Comparison of ENCODE assay signal across 7 cellular contexts in genomic region chr3:143165612-143166285, GRCh38. TPM values are rescaled to one million over a fixed set of nuclear protein-coding genes. Genes with fewer than 3 reads are reported as not detected.
DNase-seq lines count a peak whose midpoint lies in the region; ATAC-seq lines count a peak whose summit lies in the region.
"Not testable (repeated sequence)": the region's sequence is repeated elsewhere in the genome, so short reads cannot be mapped to it uniquely, and the experiment has no call there.

No MANE protein-coding gene starts in this region.

- not testable (repeated sequence) for H3K27me3 Mint-ChIP-seq in activated CD4-positive, alpha-beta T cell treated with anti-CD3 and anti-CD28 coated beads for 36 hours; dendritic cell treated with granulocyte-macrophage colony-stimulating factor and Interleukin-4, amounts not matched to agents 40 ng/mL and 50 ng/mL, for 4 days

- intact Hi-C loops in activated CD4-positive, alpha-beta T cell treated with anti-CD3 and anti-CD28 coated beads for 36 hours (cut with DNase I, micrococcal nuclease): loop anchor here (1.0 to 10.0 kb wide), 11 partner anchors 43 to 807 kb away; partner anchors contain the start of genes CHST2 (in 1 of the 2) and DIPK2A (in 1 of the 2)
- intact Hi-C loops in dendritic cell treated with granulocyte-macrophage colony-stimulating factor and Interleukin-4, amounts not matched to agents 40 ng/mL and 50 ng/mL, for 4 days (cut with micrococcal nuclease): not testable (repeated sequence)

- not testable (repeated sequence) for H2AK5ac ChIP-seq in mesendoderm (ENCODE audit: low read length)

- H2BK15ac ChIP-seq in mesendoderm (replicated peaks; ENCODE audit: low read depth): not testable (repeated sequence)

- not testable (repeated sequence) for H3K36me3 Mint-ChIP-seq in activated CD4-positive, alpha-beta T cell treated with anti-CD3 and anti-CD28 coated beads for 36 hours (ENCODE audit: low read depth); dendritic cell treated with granulocyte-macrophage colony-stimulating factor and Interleukin-4, amounts not matched to agents 40 ng/mL and 50 ng/mL, for 4 days (ENCODE audit: low read depth)

- CTCF ChIA-PET in activated CD4-positive, alpha-beta T cell treated with anti-CD3 and anti-CD28 coated beads for 36 hours (lab: Charles Lee): interaction anchor here (1.2 to 1.9 kb wide), 2 partner anchors 10 to 26 kb away, joined by 3 to 4 read pairs; no protein-coding TSS in a partner anchor

- H3K79me1 ChIP-seq in mesendoderm (ENCODE audit: low read length): not testable (repeated sequence)

- not testable (repeated sequence) for H3K9ac ChIP-seq in mesendoderm (ENCODE audit: low read length)

- H3K79me2 ChIP-seq in mesendoderm (ENCODE audit: control insufficient read depth, insufficient read depth, low read length): not testable (repeated sequence)

- DNase-seq in MV-4-11 (lab: John Stamatoyannopoulos, UW) (peak; percentile 86), mesendoderm (peak; percentile 11)
- peak; percentile 58 for DNase-seq in activated CD4-positive, alpha-beta T cell treated with anti-CD3 and anti-CD28 coated beads for 36 hours

- H3K27ac ChIP-seq in mesendoderm (ENCODE audit: low read depth, low read length): not testable (repeated sequence)

- H3K9me3 Mint-ChIP-seq in activated CD4-positive, alpha-beta T cell treated with anti-CD3 and anti-CD28 coated beads for 36 hours (ENCODE audit: low read depth); dendritic cell treated with granulocyte-macrophage colony-stimulating factor and Interleukin-4, amounts not matched to agents 40 ng/mL and 50 ng/mL, for 4 days: not testable (repeated sequence)

- not testable (repeated sequence) for H3K23ac ChIP-seq in mesendoderm (ENCODE audit: low read length)

- H3K27ac Mint-ChIP-seq in activated CD4-positive, alpha-beta T cell treated with anti-CD3 and anti-CD28 coated beads for 36 hours: peak overlapping the region; percentile 94
- H3K27ac Mint-ChIP-seq in dendritic cell treated with granulocyte-macrophage colony-stimulating factor and Interleukin-4, amounts not matched to agents 40 ng/mL and 50 ng/mL, for 4 days: peak overlapping the region; percentile 82

- H2BK5ac ChIP-seq in mesendoderm (ENCODE audit: low read length): not testable (repeated sequence)

- not testable (repeated sequence) for H3K4me3 ChIP-seq in mesendoderm (ENCODE audit: low read length)

- H3K4me1 Mint-ChIP-seq in activated CD4-positive, alpha-beta T cell treated with anti-CD3 and anti-CD28 coated beads for 36 hours: peaks cover 77% of the 10 kb centered on the region
- H3K4me1 Mint-ChIP-seq in dendritic cell treated with granulocyte-macrophage colony-stimulating factor and Interleukin-4, amounts not matched to agents 40 ng/mL and 50 ng/mL, for 4 days (ENCODE audit: low read depth): peaks cover 64% of the 10 kb centered on the region

- not testable (repeated sequence) for H3K27me3 ChIP-seq in mesendoderm (ENCODE audit: insufficient read depth, low read length, poor library complexity)

- not testable (repeated sequence) for H3K18ac ChIP-seq in mesendoderm (ENCODE audit: low read length)

- no CpG with 5 or more reads among the region's 5 CpGs for WGBS in mesendoderm (ENCODE audit: extremely low coverage, insufficient coverage, low lambda C conversion rate)

- H4K5ac ChIP-seq in mesendoderm (ENCODE audit: low read length): not testable (repeated sequence)

- ATAC-seq in GM18502 (IDR thresholded peaks at IDR 0.05; ENCODE audit: poor library complexity, unreplicated experiment) (peak; percentile 81), GM21528 (IDR thresholded peaks at IDR 0.05; ENCODE audit: low FRiP score, unreplicated experiment) (peak; percentile 57), HG03064 (IDR thresholded peaks at IDR 0.05; ENCODE audit: low read depth, unreplicated experiment) (peak; percentile 53)
- ATAC-seq in activated CD4-positive, alpha-beta T cell treated with anti-CD3 and anti-CD28 coated beads for 36 hours: peak; percentile 85

- not testable (repeated sequence) for H2BK120ac ChIP-seq in mesendoderm (ENCODE audit: low read depth, low read length)

- not testable (repeated sequence) for H3K4ac ChIP-seq in mesendoderm (ENCODE audit: low read depth, low read length)

- POLR2A ChIA-PET in activated CD4-positive, alpha-beta T cell treated with anti-CD3 and anti-CD28 coated beads for 36 hours (lab: Charles Lee): interaction anchor here (0.6 to 1.3 kb wide), 3 partner anchors 154 to 806 kb away, joined by 3 to 4 read pairs (median 3); partner anchors contain the start of gene DIPK2A

- peak overlapping the region; percentile 26 for H3K4me3 Mint-ChIP-seq in activated CD4-positive, alpha-beta T cell treated with anti-CD3 and anti-CD28 coated beads for 36 hours
- H3K4me3 Mint-ChIP-seq in dendritic cell treated with granulocyte-macrophage colony-stimulating factor and Interleukin-4, amounts not matched to agents 40 ng/mL and 50 ng/mL, for 4 days: not testable (repeated sequence)

- H3K4me2 ChIP-seq in mesendoderm (ENCODE audit: low read length): not testable (repeated sequence)

- not testable (repeated sequence) for H3K36me3 ChIP-seq in mesendoderm (ENCODE audit: control insufficient read depth, insufficient read depth, low read length)

- not testable (repeated sequence) for H3K56ac ChIP-seq in mesendoderm (ENCODE audit: low read length)

- not testable (repeated sequence) for H3K4me1 ChIP-seq in mesendoderm (ENCODE audit: control insufficient read depth, low read depth, low read length)

- not testable (repeated sequence) for H4K8ac ChIP-seq in mesendoderm (ENCODE audit: low read depth, low read length)

RNA-seq across cellular contexts. Expression of gene CHST2, which starts 46.2 kb away (rescaled TPM):
- 1 to 10 TPM; 5.1 to 6.8 TPM for total RNA-seq in activated CD4-positive, alpha-beta T cell treated with anti-CD3 and anti-CD28 coated beads for 36 hours
- 25.6 TPM for polyA plus RNA-seq in mesendoderm (2013, experiment 1 of 2)
- 26.4 TPM for polyA plus RNA-seq in mesendoderm (2013, experiment 2 of 2)

Comparison
In these comparisons a context has a peak if more than half of its experiments do, and no peak if none do; other contexts are left out.
1. DNase-seq: peak in every context shown above with its lines; median percentile 86 in MV-4-11; 58 in activated CD4-positive, alpha-beta T cell treated with anti-CD3 and anti-CD28 coated beads for 36 hours; 11 in mesendoderm.